8 cellular contexts compared by ENCODE assay signal in genomic region chr5:13957032-13957645, GRCh38. TPM values are rescaled to one million over a fixed set of nuclear protein-coding genes. Genes with fewer than 3 reads are reported as not detected.
A peak's percentile ranks its signal among the peaks of the same experiment; 100 is the strongest.
DNase-seq lines count a peak whose midpoint lies in the region; ATAC-seq and TF ChIP-seq lines count a peak whose summit lies in the region.

No MANE protein-coding gene starts in this region.

- no peak overlapping the region for H3K4me3 ChIP-seq in mammary epithelial cell (replicated peaks in 1 of 3; ENCODE audit: insufficient read depth in 1 of 3, low read depth in 2 of 3, low read length in 3 of 3)
- no peak overlapping the region for H3K4me3 ChIP-seq in right lobe of liver

- H3K27me3 ChIP-seq in mammary epithelial cell (ENCODE audit: insufficient read depth, low read length) (no peaks in the 10 kb centered on the region), right lobe of liver (no peaks in the 10 kb centered on the region)

- in situ Hi-C loops in G401 (cut with HindIII; ENCODE audit: low sequenced_read_pairs): no loop called here
- in situ Hi-C loops in mammary epithelial cell (cut with MboI; ENCODE audit: low sequenced_read_pairs in 2 of 2): loop anchor here in 1 of 2 donors (10.0 kb wide), 1 partner anchor 122 kb away; no protein-coding TSS in a partner anchor

- H3K27ac ChIP-seq in mammary epithelial cell (ENCODE audit: insufficient read depth, low read depth, low read length) (no peak overlapping the region), right lobe of liver (no peak overlapping the region)

- no peak for TF ChIP-seq POLR2A in right lobe of liver (IDR thresholded peaks at IDR 0.05)

- H3K79me2 ChIP-seq in mammary epithelial cell (ENCODE audit: insufficient read depth, low read length): no peaks in the 10 kb centered on the region

- intact Hi-C loops in mammary epithelial cell (cut with micrococcal nuclease) (loop anchor here (1.0 to 10.0 kb wide), 6 partner anchors 126 to 1665 kb away; no protein-coding TSS in a partner anchor), right lobe of liver (cut with DNase I) (no loop called here)

- no peak overlapping the region for H2AFZ ChIP-seq in mammary epithelial cell (ENCODE audit: low read depth, low read length)

- no peaks in the 10 kb centered on the region for H4K20me1 ChIP-seq in mammary epithelial cell (ENCODE audit: insufficient read depth, low read length)

- H3K36me3 ChIP-seq in mammary epithelial cell (ENCODE audit: insufficient read depth, low read length): no peaks in the 10 kb centered on the region
- no peaks in the 10 kb centered on the region for H3K36me3 ChIP-seq in right lobe of liver

- H3K9ac ChIP-seq in mammary epithelial cell (ENCODE audit: insufficient read depth, low read length): no peak overlapping the region

- DNase-seq in G401 (ENCODE audit: low spot score) (peak; percentile 88), HK-2 (ENCODE audit: unreplicated experiment) (peak; percentile 18), NCI-H526 (lab: John Stamatoyannopoulos, UW) (peak; percentile 69 to 83), mammary epithelial cell (peak; percentile 59), right lobe of liver (no peak)
- no peak for DNase-seq in stimulated activated CD4-positive, alpha-beta T cell treated with anti-CD3 and anti-CD28 coated beads, Interleukin-2, amount 100 ng/mL, for 48 hours
- no peak for DNase-seq in stimulated activated CD4-positive, alpha-beta T cell treated with anti-CD3 and anti-CD28 coated beads, Interleukin-4, amount 100 ng/mL, for 4 hours

- dilution Hi-C loops in mammary epithelial cell (cut with HindIII; ENCODE audit: low sequenced_read_pairs): loop anchor here (25.0 kb wide), 1 partner anchor 445 kb away; no protein-coding TSS in a partner anchor

- no TSS peak for BruUV-seq in mammary epithelial cell (replicated peaks; lab: Mats Ljungman, UMichigan)

- CTCF ChIA-PET in mammary epithelial cell (lab: Charles Lee; ENCODE audit: low non-redundant PET): interaction anchor here (0.6 to 0.7 kb wide), 3 partner anchors 417 to 479 kb away, joined by 3 read pairs; no protein-coding TSS in a partner anchor

- H3K4me2 ChIP-seq in mammary epithelial cell (ENCODE audit: insufficient read depth, low read depth, low read length): no peak overlapping the region

- H3K9me3 ChIP-seq in mammary epithelial cell (replicated peaks; ENCODE audit: insufficient read depth, low read length) (no peaks in the 10 kb centered on the region), right lobe of liver (no peaks in the 10 kb centered on the region)

- ATAC-seq in GM21423 (IDR thresholded peaks at IDR 0.05; ENCODE audit: unreplicated experiment) (peak; percentile 97), right lobe of liver (peak; percentile 72 to 93 (median 85))

- TF ChIP-seq CTCF in mammary epithelial cell (conservative IDR thresholded peaks at IDR 0.05 in 1 of 2, IDR thresholded peaks at IDR 0.05 in 1 of 2; ENCODE audit: extremely low read depth in 1 of 2, insufficient read depth in 1 of 2, low read depth in 1 of 2, low read length in 2 of 2) (peak; percentile 77 to 80), right lobe of liver (IDR thresholded peaks at IDR 0.05) (peak; percentile 47 to 65 (median 58))

- H3K4me1 ChIP-seq in mammary epithelial cell (ENCODE audit: insufficient read depth, low read length) (no peaks in the 10 kb centered on the region), right lobe of liver (no peaks in the 10 kb centered on the region)

RNA-seq across cellular contexts. Expression of gene DNAH5, which starts 12.7 kb away (rescaled TPM):
- 0.86 and 2.4 TPM in 2 replicates for total RNA-seq in G401 (2014; rRNA removed; shearing (Covaris generic))
- total RNA-seq in mammary epithelial cell: 1 to 10 TPM; 1.5 to 2.1 TPM
- 0.67 TPM for polyA plus RNA-seq in mammary epithelial cell
- polyA minus RNA-seq in mammary epithelial cell: 2.0 TPM
- 10 to 100 TPM in 1 of 6 experiments, 1 to 10 TPM in 5; 1.2 to 16.2 (median 3.4) TPM for total RNA-seq in right lobe of liver

Comparison
In these comparisons a context has a peak if more than half of its experiments do, and no peak if none do; other contexts are left out.
1. DNase-seq: peak in G401 (single experiment), HK-2 (single experiment), NCI-H526 (2 of 2) and mammary epithelial cell (single experiment); none in right lobe of liver (0 of 3), stimulated activated CD4-positive, alpha-beta T cell treated with anti-CD3 and anti-CD28 coated beads, Interleukin-2, amount 100 ng/mL, for 48 hours (0 of 2) and stimulated activated CD4-positive, alpha-beta T cell treated with anti-CD3 and anti-CD28 coated beads, Interleukin-4, amount 100 ng/mL, for 4 hours (0 of 2).